Comparison of ENCODE assay signal across 14 cellular contexts in the genomic region with DNA sequence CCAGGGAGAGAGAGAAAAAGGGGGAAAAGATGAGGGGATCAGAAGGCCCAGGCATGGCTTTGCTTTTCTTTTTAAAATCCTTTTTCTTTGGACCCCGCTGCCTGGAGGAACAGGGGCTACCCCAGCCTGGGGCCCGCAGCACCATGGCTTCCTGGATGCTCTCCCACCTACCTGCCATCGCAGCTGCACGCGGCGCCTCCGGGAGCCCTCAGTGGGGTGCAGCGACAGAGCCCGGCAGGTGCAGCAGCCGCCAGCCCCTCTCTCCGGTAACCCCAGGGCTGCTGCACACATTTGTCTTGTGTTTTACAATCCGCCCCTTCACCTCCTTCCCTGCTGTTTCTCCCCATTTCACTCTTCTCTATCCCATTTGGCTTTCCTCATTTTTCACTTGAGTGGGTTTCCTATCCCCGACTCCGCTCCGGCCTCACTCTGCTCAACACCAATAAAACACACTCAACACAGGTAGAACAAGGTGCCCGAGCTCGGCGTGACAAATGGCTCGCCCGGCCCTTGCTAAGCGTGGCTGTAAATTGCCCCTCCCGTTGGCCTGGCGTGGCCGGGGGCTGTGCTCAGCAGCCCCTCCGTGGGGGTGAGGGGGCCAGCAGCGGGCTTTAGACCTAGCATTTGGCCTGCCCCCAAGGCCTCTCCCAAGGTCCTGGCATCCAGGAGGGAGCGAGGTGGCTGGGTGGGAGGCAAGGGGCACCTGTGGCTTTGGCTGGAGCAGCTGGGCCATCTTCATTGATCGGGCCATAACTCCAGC. TPM values are rescaled to one million over a fixed set of nuclear protein-coding genes. Genes with fewer than 3 reads are reported as not detected.
DNase-seq lines count a peak whose midpoint lies in the region; ATAC-seq and TF ChIP-seq lines count a peak whose summit lies in the region.
"Had no signal": no experiment of that assay in that cellular context is flagged by ENCODE, and none has a peak within 500 bp of the region (broad histone marks: within the 10 kb centered on the region; RNA-seq: fewer than 3 reads in every experiment).

No MANE protein-coding gene starts in this region.

- no peaks in the 10 kb centered on the region for H3K36me3 Mint-ChIP-seq in neural progenitor cell
- H3K36me3 Mint-ChIP-seq: CD4-positive, CD25-positive, alpha-beta regulatory T cell had no signal

- H3K9ac ChIP-seq in neural progenitor cell (no peak overlapping the region), stomach smooth muscle (ENCODE audit: low read length in 2 of 2) (no peak overlapping the region)
- H3K9ac ChIP-seq: BLaER1 treated with 17β-estradiol and CSF1 and Interleukin-3, amounts not matched to agents 10 nM and 100 nM had no signal

- no peak overlapping the region for H3K27ac ChIP-seq in neural progenitor cell
- peak overlapping the region; percentile 67 for H3K27ac ChIP-seq in stomach smooth muscle (ENCODE audit: low read length)
- no peak overlapping the region for H3K27ac ChIP-seq in coronary artery
- H3K27ac ChIP-seq: BLaER1 treated with 17β-estradiol and CSF1 and Interleukin-3, amounts not matched to agents 10 nM and 100 nM had no signal

- no peak for ATAC-seq in HG02588 (IDR thresholded peaks at IDR 0.05; ENCODE audit: unreplicated experiment)
- ATAC-seq in HG02870 (IDR thresholded peaks at IDR 0.05; ENCODE audit: unreplicated experiment) = no peak
- ATAC-seq: HCT116 had no signal

- no peak for TF ChIP-seq CTCF in neural progenitor cell (IDR thresholded peaks at IDR 0.05)
- TF ChIP-seq CTCF in coronary artery (IDR thresholded peaks at IDR 0.05) = no peak

- no peaks in the 10 kb centered on the region for H3F3A ChIP-seq in neural progenitor cell (ENCODE audit: low read depth)

- H3K79me2 ChIP-seq in neural progenitor cell (ENCODE audit: low read depth) = no peaks in the 10 kb centered on the region

- H3K4me2 ChIP-seq in neural progenitor cell = no peak overlapping the region
- H3K4me2 ChIP-seq: BLaER1 treated with 17β-estradiol and CSF1 and Interleukin-3, amounts not matched to agents 10 nM and 100 nM had no signal

- H3K27me3 Mint-ChIP-seq in neural progenitor cell (ENCODE audit: insufficient read depth, low read depth) = peaks cover 19% of the 10 kb centered on the region

- H3K9me3 ChIP-seq in neural progenitor cell (ENCODE audit: low read depth) = no peaks in the 10 kb centered on the region
- H3K9me3 ChIP-seq in stomach smooth muscle (ENCODE audit: control insufficient read depth in 2 of 2, low read length in 2 of 2) = no peaks in the 10 kb centered on the region
- H3K9me3 ChIP-seq: BLaER1 treated with 17β-estradiol and CSF1 and Interleukin-3, amounts not matched to agents 10 nM and 100 nM had no signal

- H3K36me3 ChIP-seq in neural progenitor cell = no peaks in the 10 kb centered on the region
- H3K36me3 ChIP-seq in stomach smooth muscle (ENCODE audit: control insufficient read depth in 2 of 2, insufficient read depth in 2 of 2, low read length in 2 of 2) = no peaks in the 10 kb centered on the region
- H3K36me3 ChIP-seq: BLaER1 treated with 17β-estradiol and CSF1 and Interleukin-3, amounts not matched to agents 10 nM and 100 nM had no signal

- H4K20me1 ChIP-seq in neural progenitor cell (ENCODE audit: low read depth) = no peaks in the 10 kb centered on the region
- H4K20me1 ChIP-seq: BLaER1 treated with 17β-estradiol and CSF1 and Interleukin-3, amounts not matched to agents 10 nM and 100 nM had no signal

- H3K4me3 ChIP-seq in neural progenitor cell (no peak overlapping the region), stomach smooth muscle (ENCODE audit: low read length in 2 of 2) (no peak overlapping the region), coronary artery (no peak overlapping the region)
- H3K4me3 ChIP-seq: BLaER1 treated with 17β-estradiol and CSF1 and Interleukin-3, amounts not matched to agents 10 nM and 100 nM had no signal

- H3K9me3 Mint-ChIP-seq in neural progenitor cell = no peaks in the 10 kb centered on the region

- H3K4me3 Mint-ChIP-seq in neural progenitor cell = no peak overlapping the region
- H3K4me3 Mint-ChIP-seq: CD4-positive, CD25-positive, alpha-beta regulatory T cell had no signal

- DNase-seq in NCI-H146 (lab: John Stamatoyannopoulos, UW) (peak; percentile 54), NCI-H69 (lab: John Stamatoyannopoulos, UW) (peak; percentile 12), neural progenitor cell (ENCODE audit: low spot score) (no peak), coronary artery (ENCODE audit: low spot score) (no peak)
- DNase-seq: ACHN; Calu3; CD4-positive, CD25-positive, alpha-beta regulatory T cell; DMS 273 treated with DMSO at 0.1 percent for 48 hours; IMR-90 had no signal

- H2AFZ ChIP-seq in neural progenitor cell (replicated peaks) = peak overlapping the region; percentile 54

- H3K4me1 ChIP-seq in neural progenitor cell (peaks cover 16% of the 10 kb centered on the region), stomach smooth muscle (ENCODE audit: control insufficient read depth, insufficient read depth, low read length) (peaks cover 27% of the 10 kb centered on the region)

- H3K27me3 ChIP-seq in neural progenitor cell (no peaks in the 10 kb centered on the region), stomach smooth muscle (ENCODE audit: control insufficient read depth in 1 of 2, insufficient read depth in 2 of 2, low read length in 2 of 2) (no peaks in the 10 kb centered on the region)
- H3K27me3 ChIP-seq: BLaER1 treated with 17β-estradiol and CSF1 and Interleukin-3, amounts not matched to agents 10 nM and 100 nM had no signal

- H3K4me1 Mint-ChIP-seq in neural progenitor cell = peaks cover 39% of the 10 kb centered on the region
- H3K4me1 Mint-ChIP-seq: CD4-positive, CD25-positive, alpha-beta regulatory T cell had no signal

- peak overlapping the region; percentile 61 for H3K27ac Mint-ChIP-seq in neural progenitor cell
- H3K27ac Mint-ChIP-seq: CD4-positive, CD25-positive, alpha-beta regulatory T cell had no signal

RNA-seq across cellular contexts. Expression of a gene that starts 52.6 kb away (rescaled TPM):
- total RNA-seq in neural progenitor cell (ENCODE audit: low replicate concordance) = 68.2 and 93.0 TPM in 2 replicates

Comparison
In these comparisons a context has a peak if more than half of its experiments do, and no peak if none do; other contexts are left out.
1. DNase-seq: peak in NCI-H146 (single experiment) and NCI-H69 (single experiment); none in neural progenitor cell (single experiment) and coronary artery (single experiment).